ENCODE assay signal across 1 cellular context in genomic region chr7:75878769-75879596, GRCh38.
TF ChIP-seq lines count a peak whose summit lies in the region.

Gene RHBDD2 (plus strand): TSS chr7:75879034. CDS start chr7:75879083, 49 bp downstream.

TF ChIP-seq in HepG2, 621 proteins besides CTCF, POLR2A, EP300 and RAD21 (continued from another document and continues in another):
- TF ChIP-seq ZNF407 (CRISPR knock-in tag; IDR thresholded peaks at IDR 0.05; ENCODE audit: not compliant biosample characterization) = peak; percentile 75
- TF ChIP-seq MZF1 (CRISPR knock-in tag; IDR thresholded peaks at IDR 0.05; ENCODE audit: borderline replicate concordance) = no peak; the same call in 1 of the 2 replicates
- no peak for TF ChIP-seq REPIN1 (CRISPR knock-in tag; IDR thresholded peaks at IDR 0.05; ENCODE audit: borderline replicate concordance, low read depth)
- TF ChIP-seq ZNF264 (CRISPR knock-in tag; IDR thresholded peaks at IDR 0.05) = 0 out of 2 replicates have a peak, but pooled peaks have one; percentile 54
- no peak for TF ChIP-seq ZNF260 (CRISPR knock-in tag; IDR thresholded peaks at IDR 0.05; ENCODE audit: borderline replicate concordance, low read depth)
- no peak for TF ChIP-seq SYNCRIP (IDR thresholded peaks at IDR 0.05; ENCODE audit: insufficient read depth, low read depth, low read length)
- TF ChIP-seq ZHX1 (CRISPR knock-in tag; IDR thresholded peaks at IDR 0.05; ENCODE audit: low read depth) = peak; percentile 87; the same call in 1 of the 2 replicates
- no peak for TF ChIP-seq MED8 (CRISPR knock-in tag; IDR thresholded peaks at IDR 0.05; ENCODE audit: insufficient replicate concordance)
- no peak for TF ChIP-seq TCF7L2 (IDR thresholded peaks at IDR 0.05; ENCODE audit: low read depth, low read length)
- 0 out of 2 replicates have a peak, but pooled peaks have one; percentile 61 for TF ChIP-seq RFXANK (CRISPR knock-in tag; IDR thresholded peaks at IDR 0.05)
- no peak for TF ChIP-seq ZNF644 (CRISPR knock-in tag; IDR thresholded peaks at IDR 0.05; ENCODE audit: low read depth)
- no peak; the same call in 1 of the 2 replicates for TF ChIP-seq FOSL2 (CRISPR knock-in tag; IDR thresholded peaks at IDR 0.05)
- no peak for TF ChIP-seq CBFB (CRISPR knock-in tag; IDR thresholded peaks at IDR 0.05)
- TF ChIP-seq UBTF (CRISPR knock-in tag; IDR thresholded peaks at IDR 0.05) = peak; percentile 86
- TF ChIP-seq ZNF496 (CRISPR knock-in tag; IDR thresholded peaks at IDR 0.05; ENCODE audit: insufficient replicate concordance) = no peak
- TF ChIP-seq PHF20 (CRISPR knock-in tag; IDR thresholded peaks at IDR 0.05) = peak; percentile 81
- TF ChIP-seq ZNF616 (CRISPR knock-in tag; IDR thresholded peaks at IDR 0.05; ENCODE audit: low read depth) = peak; percentile 66; the same call in 1 of the 2 replicates
- no peak for TF ChIP-seq GTF2F1 (IDR thresholded peaks at IDR 0.05; ENCODE audit: low read length)
- TF ChIP-seq ELK4 (CRISPR knock-in tag; IDR thresholded peaks at IDR 0.05; ENCODE audit: borderline replicate concordance) = no peak
- TF ChIP-seq NCOA5 (CRISPR knock-in tag; IDR thresholded peaks at IDR 0.05) = no peak
- TF ChIP-seq ZFP36L2 (CRISPR knock-in tag; IDR thresholded peaks at IDR 0.05) = no peak
- TF ChIP-seq MLX (CRISPR knock-in tag; IDR thresholded peaks at IDR 0.05) = no peak
- TF ChIP-seq GTF3A (CRISPR knock-in tag; conservative IDR thresholded peaks at IDR 0.05) = 0 out of 2 replicates have a peak, but pooled peaks have one; percentile 29
- peak; percentile 86 for TF ChIP-seq TFDP1 (CRISPR knock-in tag; IDR thresholded peaks at IDR 0.05; ENCODE audit: borderline replicate concordance)
- no peak for TF ChIP-seq ZBTB2 (CRISPR knock-in tag; IDR thresholded peaks at IDR 0.05; ENCODE audit: low read depth)
- no peak for TF ChIP-seq SMYD3 (CRISPR knock-in tag; IDR thresholded peaks at IDR 0.05)
- no peak for TF ChIP-seq ZNF460 (CRISPR knock-in tag; IDR thresholded peaks at IDR 0.05; ENCODE audit: borderline replicate concordance)
- TF ChIP-seq NFIC (IDR thresholded peaks at IDR 0.05; ENCODE audit: low read length) = no peak
- TF ChIP-seq SNAPC2 (CRISPR knock-in tag; IDR thresholded peaks at IDR 0.05) = no peak
- peak; percentile 80 for TF ChIP-seq ZGPAT (CRISPR knock-in tag; IDR thresholded peaks at IDR 0.05)
- TF ChIP-seq POLR2AphosphoS5 (IDR thresholded peaks at IDR 0.05; ENCODE audit: low read depth, low read length) = peak; percentile 76
- TF ChIP-seq SETDB1 (CRISPR knock-in tag; IDR thresholded peaks at IDR 0.05; ENCODE audit: borderline replicate concordance) = no peak
- TF ChIP-seq RFX3 (CRISPR knock-in tag; IDR thresholded peaks at IDR 0.05) = peak; percentile 87
- no peak for TF ChIP-seq YEATS2 (CRISPR knock-in tag; IDR thresholded peaks at IDR 0.05; ENCODE audit: borderline replicate concordance)
- TF ChIP-seq IRF2 (CRISPR knock-in tag; IDR thresholded peaks at IDR 0.05) = no peak; the same call in 1 of the 2 replicates
- TF ChIP-seq MAFF (IDR thresholded peaks at IDR 0.05; ENCODE audit: low read depth, low read length) = no peak
- TF ChIP-seq SATB2 (CRISPR knock-in tag; IDR thresholded peaks at IDR 0.05) = peak; percentile 30; the same call in 1 of the 2 replicates
- TF ChIP-seq SP4 (CRISPR knock-in tag; IDR thresholded peaks at IDR 0.05) = peak; percentile 76
- TF ChIP-seq ZBTB20 (CRISPR knock-in tag; IDR thresholded peaks at IDR 0.05; ENCODE audit: borderline replicate concordance, low read depth) = no peak
- peak; percentile 72; the same call in 1 of the 2 replicates for TF ChIP-seq ZNF430 (CRISPR knock-in tag; IDR thresholded peaks at IDR 0.05)
